In genomic region chr1:38000529-38001453, GRCh38 we compare ENCODE assay signal across 8 cellular contexts. TPM values are rescaled to one million over a fixed set of nuclear protein-coding genes. Genes with fewer than 3 reads are reported as not detected.
DNase-seq lines count a peak whose midpoint lies in the region; ATAC-seq and TF ChIP-seq lines count a peak whose summit lies in the region.

No MANE protein-coding gene starts in this region.

- peak; percentile 18 for TF ChIP-seq POLR2A in erythroblast (IDR thresholded peaks at IDR 0.05; ENCODE audit: low read length)

- no peaks in the 10 kb centered on the region for H3K36me3 Mint-ChIP-seq in CD8-positive, alpha-beta memory T cell
- H3K36me3 Mint-ChIP-seq in natural killer cell treated with Interleukin-12 subunit alpha and Interleukin-12 subunit beta and Interleukin-15 and Interleukin-18, amount 100 ng/mL, for 72 hours = no peaks in the 10 kb centered on the region

- H3K4me1 Mint-ChIP-seq in CD8-positive, alpha-beta memory T cell = peaks cover 32 to 38% (median 32%) of the 10 kb centered on the region in 3 donors
- peaks cover 41 to 59% of the 10 kb centered on the region in 2 donors for H3K4me1 Mint-ChIP-seq in natural killer cell treated with Interleukin-12 subunit alpha and Interleukin-12 subunit beta and Interleukin-15 and Interleukin-18, amount 100 ng/mL, for 72 hours (ENCODE audit: low read depth in 2 of 2)

- H3K27me3 ChIP-seq in CD8-positive, alpha-beta memory T cell (ENCODE audit: insufficient read depth, low read length, poor library complexity, severe bottlenecking) = no peaks in the 10 kb centered on the region
- no peaks in the 10 kb centered on the region for H3K27me3 ChIP-seq in SJSA1 (replicated peaks)

- H3K4me3 ChIP-seq in CD8-positive, alpha-beta memory T cell (ENCODE audit: low read length) = no peak overlapping the region
- H3K4me3 ChIP-seq in SJSA1 = no peak overlapping the region

- peak in 1 of 5 donors; percentile 27 for DNase-seq in CD8-positive, alpha-beta memory T cell
- DNase-seq in SJSA1 (ENCODE audit: low read depth in 1 of 2, low spot score in 2 of 2) (peak; percentile 91 to 98), erythroblast (lab: John Stamatoyannopoulos, UW) (no peak), NCI-H345 treated with DMSO at 0.1 percent for 48 hours (lab: John Stamatoyannopoulos, UW; ENCODE audit: unreplicated experiment) (no peak), NCI-H146 treated with DMSO at 0.1 percent for 48 hours (lab: John Stamatoyannopoulos, UW; ENCODE audit: unreplicated experiment) (no peak)
- no peak for DNase-seq in natural killer cell treated with Interleukin-12 subunit alpha and Interleukin-12 subunit beta and Interleukin-15 and Interleukin-18, amount 100 ng/mL, for 72 hours (ENCODE audit: low spot score)

- POLR2A ChIA-PET in CD8-positive, alpha-beta memory T cell (lab: Charles Lee) = interaction anchor here (0.5 kb wide), 1 partner anchor 20 kb away, joined by 3 read pairs; no protein-coding TSS in a partner anchor

- CTCF ChIA-PET in CD8-positive, alpha-beta memory T cell (lab: Charles Lee) = interaction anchor here (1.2 to 1.3 kb wide), 2 partner anchors 11 to 18 kb away, joined by 5 read pairs; partner anchors contain the start of gene SF3A3

- peak overlapping the region; percentile 84 for H3K27ac ChIP-seq in CD8-positive, alpha-beta memory T cell (ENCODE audit: low read depth, low read length)
- peak overlapping the region; percentile 94 for H3K27ac ChIP-seq in SJSA1

- H3K9me3 Mint-ChIP-seq in CD8-positive, alpha-beta memory T cell = no peaks in the 10 kb centered on the region
- H3K9me3 Mint-ChIP-seq in natural killer cell treated with Interleukin-12 subunit alpha and Interleukin-12 subunit beta and Interleukin-15 and Interleukin-18, amount 100 ng/mL, for 72 hours = no peaks in the 10 kb centered on the region

- peaks cover 0 to 11% of the 10 kb centered on the region in 2 donors for H3K27me3 Mint-ChIP-seq in CD8-positive, alpha-beta memory T cell
- no peaks in the 10 kb centered on the region for H3K27me3 Mint-ChIP-seq in natural killer cell treated with Interleukin-12 subunit alpha and Interleukin-12 subunit beta and Interleukin-15 and Interleukin-18, amount 100 ng/mL, for 72 hours

- peaks cover 8% of the 10 kb centered on the region for H3K36me3 ChIP-seq in CD8-positive, alpha-beta memory T cell (ENCODE audit: insufficient read depth, low read length)
- peaks cover 64% of the 10 kb centered on the region for H3K36me3 ChIP-seq in SJSA1

- H3K9me3 ChIP-seq in CD8-positive, alpha-beta memory T cell (ENCODE audit: low read length) = no peaks in the 10 kb centered on the region
- H3K9me3 ChIP-seq in SJSA1 (replicated peaks) = no peaks in the 10 kb centered on the region

- H3K4me1 ChIP-seq in CD8-positive, alpha-beta memory T cell (ENCODE audit: insufficient read depth, low read length) = peaks cover 17% of the 10 kb centered on the region
- H3K4me1 ChIP-seq in SJSA1 (replicated peaks) = peaks cover 78% of the 10 kb centered on the region

- H3K4me3 Mint-ChIP-seq in CD8-positive, alpha-beta memory T cell = peak overlapping the region in 3 of 7 donors; percentile 11 to 58 (median 15)
- peak overlapping the region; percentile 83 for H3K4me3 Mint-ChIP-seq in natural killer cell treated with Interleukin-12 subunit alpha and Interleukin-12 subunit beta and Interleukin-15 and Interleukin-18, amount 100 ng/mL, for 72 hours

- ATAC-seq in natural killer cell treated with Interleukin-12 subunit alpha and Interleukin-12 subunit beta and Interleukin-15 and Interleukin-18, amount 100 ng/mL, for 72 hours = peak; percentile 18 to 20
- no peak for ATAC-seq in GM19023 (IDR thresholded peaks at IDR 0.05; ENCODE audit: unreplicated experiment)
- ATAC-seq in HG03139 (IDR thresholded peaks at IDR 0.05; ENCODE audit: unreplicated experiment) = no peak

- H3K27ac Mint-ChIP-seq in CD8-positive, alpha-beta memory T cell = peak overlapping the region in 6 of 8 donors; percentile 40 to 98 (median 86)
- H3K27ac Mint-ChIP-seq in natural killer cell treated with Interleukin-12 subunit alpha and Interleukin-12 subunit beta and Interleukin-15 and Interleukin-18, amount 100 ng/mL, for 72 hours = peak overlapping the region; percentile 95 to 98

RNA-seq across cellular contexts. Expression of gene FHL3, which starts 4.5 kb away (rescaled TPM):
- 10 to 100 TPM; 15.4 to 17.5 TPM for total RNA-seq in CD8-positive, alpha-beta memory T cell
- 19.7 TPM for polyA plus RNA-seq in CD8-positive, alpha-beta memory T cell
- total RNA-seq in SJSA1 (2014; rRNA removed; shearing (Covaris generic)) = 26.3 and 42.0 TPM in 2 replicates
- total RNA-seq in natural killer cell treated with Interleukin-12 subunit alpha and Interleukin-12 subunit beta and Interleukin-15 and Interleukin-18, amount 100 ng/mL, for 72 hours = 10 to 100 TPM; 24.5 TPM

RNA-seq across cellular contexts. Expression of gene SF3A3, which starts 11.0 kb away (rescaled TPM):
- 100 to 1,000 TPM; 116 to 129 TPM for total RNA-seq in CD8-positive, alpha-beta memory T cell
- polyA plus RNA-seq in CD8-positive, alpha-beta memory T cell = 94.6 TPM
- total RNA-seq in SJSA1 (2014; rRNA removed; shearing (Covaris generic)) = 160 and 229 TPM in 2 replicates
- total RNA-seq in natural killer cell treated with Interleukin-12 subunit alpha and Interleukin-12 subunit beta and Interleukin-15 and Interleukin-18, amount 100 ng/mL, for 72 hours = 100 to 1,000 TPM in 1 of 2 donors, 10 to 100 TPM in 1; 90.7 to 174 TPM

RNA-seq across cellular contexts. Expression of gene UTP11, which starts 11.7 kb away (rescaled TPM):
- total RNA-seq in CD8-positive, alpha-beta memory T cell = 10 to 100 TPM; 73.5 to 73.6 TPM
- polyA plus RNA-seq in CD8-positive, alpha-beta memory T cell = 22.4 TPM
- 84.6 and 124 TPM in 2 replicates for total RNA-seq in SJSA1 (2014; rRNA removed; shearing (Covaris generic))
- 10 to 100 TPM; 59.9 to 60.0 TPM for total RNA-seq in natural killer cell treated with Interleukin-12 subunit alpha and Interleukin-12 subunit beta and Interleukin-15 and Interleukin-18, amount 100 ng/mL, for 72 hours

RNA-seq across cellular contexts. Expression of gene POU3F1, which starts 45.8 kb away (rescaled TPM):
- total RNA-seq in CD8-positive, alpha-beta memory T cell = under 1 TPM; 0.44 to 0.57 TPM
- 0.09 TPM for polyA plus RNA-seq in CD8-positive, alpha-beta memory T cell
- total RNA-seq in SJSA1 (2014; rRNA removed; shearing (Covaris generic)) = 0.26 TPM in 1 of 2 replicates, not detected in the other
- total RNA-seq in natural killer cell treated with Interleukin-12 subunit alpha and Interleukin-12 subunit beta and Interleukin-15 and Interleukin-18, amount 100 ng/mL, for 72 hours = under 1 TPM; 0.50 to 0.93 TPM

RNA-seq across cellular contexts. Expression of gene INPP5B, which starts 53.9 kb away (rescaled TPM):
- total RNA-seq in CD8-positive, alpha-beta memory T cell = 10 to 100 TPM; 24.1 to 25.1 TPM
- 22.9 TPM for polyA plus RNA-seq in CD8-positive, alpha-beta memory T cell
- 10.9 and 18.7 TPM in 2 replicates for total RNA-seq in SJSA1 (2014; rRNA removed; shearing (Covaris generic))
- 10 to 100 TPM; 48.1 to 86.0 TPM for total RNA-seq in natural killer cell treated with Interleukin-12 subunit alpha and Interleukin-12 subunit beta and Interleukin-15 and Interleukin-18, amount 100 ng/mL, for 72 hours

Comparison
In these comparisons a context has a peak if more than half of its experiments do, and no peak if none do; other contexts are left out.
1. DNase-seq: peak in SJSA1 (2 of 2); none in erythroblast (0 of 2), natural killer cell treated with Interleukin-12 subunit alpha and Interleukin-12 subunit beta and Interleukin-15 and Interleukin-18, amount 100 ng/mL, for 72 hours (single experiment), NCI-H345 treated with DMSO at 0.1 percent for 48 hours (single experiment) and NCI-H146 treated with DMSO at 0.1 percent for 48 hours (single experiment).
2. ATAC-seq: peak in natural killer cell treated with Interleukin-12 subunit alpha and Interleukin-12 subunit beta and Interleukin-15 and Interleukin-18, amount 100 ng/mL, for 72 hours (2 of 2); none in GM19023 (single experiment) and HG03139 (single experiment).